In genomic region chrX:56782791-56783449, GRCh38 we compare ENCODE assay signal across 1 cellular context.
TF ChIP-seq lines count a peak whose summit lies in the region.

No MANE protein-coding gene starts in this region.

TF ChIP-seq in GM23338, 12 proteins besides CTCF, POLR2A, EP300 and RAD21 (continued from another document):
- TF ChIP-seq ZNF462 (CRISPR knock-in tag; IDR thresholded peaks at IDR 0.05), result no peak
- no peak for TF ChIP-seq EZH2 (IDR thresholded peaks at IDR 0.05; ENCODE audit: low read depth, unreplicated experiment)
- no peak for TF ChIP-seq ZNF114 (CRISPR knock-in tag; IDR thresholded peaks at IDR 0.05)
- TF ChIP-seq JUNB (IDR thresholded peaks at IDR 0.05; ENCODE audit: unreplicated experiment), result no peak
- no peak for TF ChIP-seq STAT1 (IDR thresholded peaks at IDR 0.05; ENCODE audit: unreplicated experiment)
- TF ChIP-seq EZH2phosphoT487 (IDR thresholded peaks at IDR 0.05; ENCODE audit: unreplicated experiment), result no peak
